In genomic region chr1:102318104-102318806, GRCh38 we compare ENCODE assay signal across 27 cellular contexts.
"Had no signal": no experiment of that assay in that cellular context is flagged by ENCODE, and none has a peak within 500 bp of the region (broad histone marks: within the 10 kb centered on the region; RNA-seq: fewer than 3 reads in every experiment).

No MANE protein-coding gene starts in this region.

- H3K9me3 ChIP-seq: colonic mucosa, esophagus muscularis mucosa, esophagus squamous epithelium, gastrocnemius medialis, gastroesophageal sphincter had no signal

- H3K36me3 ChIP-seq: colonic mucosa, esophagus muscularis mucosa, esophagus squamous epithelium, gastrocnemius medialis, gastroesophageal sphincter, heart left ventricle, heart right ventricle had no signal

- FAIRE-seq: colon, endometrium, endothelial cell of umbilical vein, frontal cortex had no signal

- DNase-seq: colonic mucosa; cortex of kidney; dermis blood vessel endothelial cell; effector CD4-positive, alpha-beta T cell; effector CD8-positive, alpha-beta T cell; effector memory CD4-positive, alpha-beta T cell; effector memory CD8-positive, alpha-beta T cell; endodermal cell; erythroblast; esophagus squamous epithelium; foreskin fibroblast; foreskin keratinocyte; foreskin melanocyte; gastrocnemius medialis; glutamatergic neuron; head of caudate nucleus; heart left ventricle; heart right ventricle had no signal

- ATAC-seq: effector memory CD8-positive, alpha-beta T cell; esophagus mucosa; foreskin keratinocyte; gastrocnemius medialis; gastroesophageal sphincter; heart left ventricle; heart right ventricle had no signal

- H3K4me3 ChIP-seq: colonic mucosa, coronary artery, esophagus muscularis mucosa, esophagus squamous epithelium, gastrocnemius medialis, gastroesophageal sphincter, heart left ventricle, heart right ventricle had no signal

- H3K4me1 ChIP-seq: colonic mucosa, esophagus muscularis mucosa, esophagus squamous epithelium, foreskin keratinocyte, gastrocnemius medialis, gastroesophageal sphincter, heart left ventricle, heart right ventricle had no signal

- H3K27ac ChIP-seq: colonic mucosa, coronary artery, epithelial cell of prostate, esophagus muscularis mucosa, esophagus squamous epithelium, foreskin keratinocyte, gastrocnemius medialis, gastroesophageal sphincter, heart left ventricle, heart right ventricle had no signal

- H3K27me3 ChIP-seq: colonic mucosa, esophagus muscularis mucosa, esophagus squamous epithelium, foreskin keratinocyte, gastrocnemius medialis, gastroesophageal sphincter, heart left ventricle, heart right ventricle had no signal
